In the genomic region with DNA sequence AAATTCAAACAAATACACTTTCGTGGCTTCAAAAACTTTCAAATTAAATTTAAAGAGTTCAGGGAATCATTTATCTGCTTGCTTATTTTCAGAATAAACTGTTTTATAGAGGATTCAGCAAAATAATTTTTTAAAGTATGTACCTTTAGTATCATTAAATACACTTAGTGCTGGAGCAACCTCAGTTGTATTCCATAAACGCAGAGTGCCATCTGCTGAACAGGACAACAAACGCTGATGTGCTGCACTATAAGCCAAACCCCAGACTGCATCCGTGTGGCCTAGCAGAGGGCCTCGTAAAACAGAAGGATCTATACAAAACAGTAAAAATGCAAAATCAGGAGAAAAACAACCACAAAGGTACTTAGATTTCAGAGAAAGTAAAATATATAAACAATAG, we compare ENCODE assay signal across 20 cellular contexts.
"Had no signal": no experiment of that assay in that cellular context is flagged by ENCODE, and none has a peak within 500 bp of the region (broad histone marks: within the 10 kb centered on the region; RNA-seq: fewer than 3 reads in every experiment).

No MANE protein-coding gene starts in this region.

- H3K27me3 ChIP-seq: body of pancreas, tibial artery had no signal

- H3K27me3 Mint-ChIP-seq: activated naive CD8-positive, alpha-beta T cell treated with anti-CD3 and anti-CD28 coated beads, Interleukin-2, amount 10 ng/mL, durations not matched to agents 7 days and 5 days; natural killer cell treated with Interleukin-12 subunit alpha and Interleukin-12 subunit beta and Interleukin-15 and Interleukin-18, amount 100 ng/mL, for 72 hours had no signal

- DNase-seq: activated CD4-positive, alpha-beta T cell treated with anti-CD3 and anti-CD28 coated beads for 1 hour; activated CD4-positive, alpha-beta T cell treated with anti-CD3 and anti-CD28 coated beads, Interleukin-2, amount 50 U/mL, for 4 hours; activated naive CD4-positive, alpha-beta T cell; activated naive CD8-positive, alpha-beta T cell treated with anti-CD3 and anti-CD28 coated beads, Interleukin-2, amount 10 ng/mL, durations not matched to agents 7 days and 5 days; activated T-cell treated with anti-CD3 and anti-CD28 coated beads for 4 hours; body of pancreas; endodermal cell; foreskin fibroblast; nucleus accumbens; stimulated activated CD4-positive, alpha-beta T cell treated with anti-CD3 and anti-CD28 coated beads, Interleukin-12 subunit alpha, Interleukin-12 subunit beta, amount 100 ng/mL, for 4 hours; stimulated activated CD4-positive, alpha-beta T cell treated with anti-CD3 and anti-CD28 coated beads, Interleukin-1b, Interleukin-23, amount 100 ng/mL, for 48 hours; stimulated activated CD8-positive, alpha-beta memory T cell treated with anti-CD3 and anti-CD28 coated beads, Interleukin-4, amount 100 ng/mL, for 48 hours; stimulated activated naive CD4-positive, alpha-beta T cell treated with Interleukin-2 at 50 U/mL for 16 hours; T-helper 1 cell; tibial artery; WERI-Rb-1 had no signal

- H3K27ac ChIP-seq: body of pancreas, epithelial cell of prostate, tibial artery, WERI-Rb-1 had no signal

- ATAC-seq: body of pancreas had no signal

- H3K9me3 ChIP-seq: body of pancreas, tibial artery had no signal

- H3K27ac Mint-ChIP-seq: activated naive CD8-positive, alpha-beta T cell treated with anti-CD3 and anti-CD28 coated beads, Interleukin-2, amount 10 ng/mL, durations not matched to agents 7 days and 5 days; activated T-helper 1 cell treated with anti-CD3 and anti-CD28 coated beads, Interleukin-12 subunit alpha, Interleukin-12 subunit beta, Interleukin-2, Interleukin-4 antibody, amounts not matched to agents 30 ng/mL and 10 ng/mL and 1 ng/mL, durations not matched to agents 14 hours and 24 hours and 36 hours; endodermal cell had no signal

- H3K9me3 Mint-ChIP-seq: activated naive CD8-positive, alpha-beta T cell treated with anti-CD3 and anti-CD28 coated beads, Interleukin-2, amount 10 ng/mL, durations not matched to agents 7 days and 5 days; activated T-helper 1 cell treated with anti-CD3 and anti-CD28 coated beads, Interleukin-12 subunit alpha, Interleukin-12 subunit beta, Interleukin-2, Interleukin-4 antibody, amounts not matched to agents 30 ng/mL and 10 ng/mL and 1 ng/mL, durations not matched to agents 14 hours and 24 hours and 36 hours; endodermal cell; natural killer cell treated with Interleukin-12 subunit alpha and Interleukin-12 subunit beta and Interleukin-15 and Interleukin-18, amount 100 ng/mL, for 72 hours had no signal

- H3K4me3 ChIP-seq: body of pancreas, lung, tibial artery had no signal

- H3K4me1 ChIP-seq: body of pancreas, tibial artery had no signal

- H3K4me3 Mint-ChIP-seq: activated naive CD8-positive, alpha-beta T cell treated with anti-CD3 and anti-CD28 coated beads, Interleukin-2, amount 10 ng/mL, durations not matched to agents 7 days and 5 days; activated T-helper 1 cell treated with anti-CD3 and anti-CD28 coated beads, Interleukin-12 subunit alpha, Interleukin-12 subunit beta, Interleukin-2, Interleukin-4 antibody, amounts not matched to agents 30 ng/mL and 10 ng/mL and 1 ng/mL, durations not matched to agents 14 hours and 24 hours and 36 hours; endodermal cell; natural killer cell treated with Interleukin-12 subunit alpha and Interleukin-12 subunit beta and Interleukin-15 and Interleukin-18, amount 100 ng/mL, for 72 hours had no signal
